ENCODE assay signal across 11 cellular contexts in the genomic region with DNA sequence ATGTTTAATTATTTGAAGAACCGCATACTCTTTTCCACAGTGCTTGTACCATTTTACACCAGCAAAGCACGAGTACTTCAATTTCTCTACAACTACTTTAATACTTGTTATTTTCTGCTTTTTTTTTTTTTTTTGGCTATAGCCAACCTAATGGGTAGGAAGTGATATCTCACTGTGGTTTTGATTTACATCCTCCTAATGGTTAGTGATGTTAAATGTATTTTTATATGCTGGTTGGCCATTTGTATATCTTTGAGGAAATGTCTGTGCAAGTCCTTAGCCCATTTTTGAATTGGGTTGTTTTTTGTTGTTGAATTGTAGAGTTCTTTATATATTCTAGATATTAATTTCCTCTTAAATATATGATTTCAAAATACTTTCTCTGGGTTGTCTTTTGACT. TPM values are rescaled to one million over a fixed set of nuclear protein-coding genes. Genes with fewer than 3 reads are reported as not detected.
"Had no signal": no experiment of that assay in that cellular context is flagged by ENCODE, and none has a peak within 500 bp of the region (broad histone marks: within the 10 kb centered on the region; RNA-seq: fewer than 3 reads in every experiment).

No MANE protein-coding gene starts in this region.

- H3K4me3 ChIP-seq: GM23338, HAP-1, K562 had no signal

- ATAC-seq: GM23338, HCT116, K562 had no signal

- FAIRE-seq: H1, HTR-8/SVneo, K562 had no signal

- DNase-seq: H7, HFFc6, IMR-90, KG1 had no signal

- H3K4me2 ChIP-seq: GM23338 had no signal

- H2AFZ ChIP-seq: GM23338 had no signal

- H3K9me3 ChIP-seq: HAP-1 had no signal

- H3K36me3 ChIP-seq: HAP-1 had no signal

RNA-seq across cellular contexts. Expression of gene OGN, which starts 22.6 kb away (rescaled TPM):
- total RNA-seq: GM23338, H1, H7, HT-29 had no signal

RNA-seq across cellular contexts. Expression of gene OMD, which starts 42.5 kb away (rescaled TPM):
- total RNA-seq: GM23338, H1, H7, HFFc6, HT-29, IMR-90, K562 had no signal
